ENCODE assay signal across 22 cellular contexts in genomic region chr2:229784791-229785190, GRCh38.
A peak's percentile ranks its signal among the peaks of the same experiment; 100 is the strongest.
DNase-seq lines count a peak whose midpoint lies in the region; ATAC-seq and TF ChIP-seq lines count a peak whose summit lies in the region.
"Had no signal": no experiment of that assay in that cellular context is flagged by ENCODE, and none has a peak within 500 bp of the region (broad histone marks: within the 10 kb centered on the region; RNA-seq: fewer than 3 reads in every experiment).

No MANE protein-coding gene starts in this region.

- H3K79me2 ChIP-seq in fibroblast of lung (ENCODE audit: control insufficient read depth, insufficient read depth, low read length): peaks cover 2% of the 10 kb centered on the region

- no peak overlapping the region for H4K8ac ChIP-seq in IMR-90 (ENCODE audit: low read depth in 2 of 2, low read length in 2 of 2)

- peaks cover 75% of the 10 kb centered on the region for H3K36me3 Mint-ChIP-seq in CD4-positive, alpha-beta T cell (ENCODE audit: low read depth)
- H3K36me3 Mint-ChIP-seq in osteocyte (ENCODE audit: unreplicated experiment) (peaks cover 52% of the 10 kb centered on the region), endothelial cell (ENCODE audit: low read depth, unreplicated experiment) (peaks cover 46% of the 10 kb centered on the region)

- H3K18ac ChIP-seq in IMR-90 (ENCODE audit: low read depth, low read length): no peak overlapping the region

- no peak overlapping the region for H2BK20ac ChIP-seq in IMR-90 (ENCODE audit: low read depth, low read length)

- no peak for TF ChIP-seq CTCF in CD4-positive, alpha-beta T cell (IDR thresholded peaks at IDR 0.05)
- no peak for TF ChIP-seq CTCF in IMR-90 (conservative IDR thresholded peaks at IDR 0.05; ENCODE audit: low read depth, low read length)
- TF ChIP-seq CTCF in fibroblast of lung (conservative IDR thresholded peaks at IDR 0.05 in 1 of 2, IDR thresholded peaks at IDR 0.05 in 1 of 2; ENCODE audit: low read depth in 1 of 2, low read length in 2 of 2): no peak
- TF ChIP-seq CTCF in osteocyte (IDR thresholded peaks at IDR 0.05): no peak
- TF ChIP-seq CTCF in endothelial cell (IDR thresholded peaks at IDR 0.05; ENCODE audit: unreplicated experiment): no peak
- TF ChIP-seq CTCF in GM13977 (IDR thresholded peaks at IDR 0.05; ENCODE audit: extremely low read depth, insufficient read depth, missing control alignments): no peak
- no peak for TF ChIP-seq CTCF in GM13976 (IDR thresholded peaks at IDR 0.05; ENCODE audit: borderline replicate concordance, control extremely low read depth, extremely low read depth, insufficient read depth, missing control alignments)

- H3K36me3 ChIP-seq in IMR-90 (ENCODE audit: control insufficient read depth, insufficient read depth, low read length) (peaks cover 23% of the 10 kb centered on the region), fibroblast of lung (ENCODE audit: control insufficient read depth, insufficient read depth, low read length) (peaks cover 8% of the 10 kb centered on the region)

- H3K4ac ChIP-seq in IMR-90 (ENCODE audit: low read depth, low read length): no peak overlapping the region

- no peak overlapping the region for H3K4me2 ChIP-seq in IMR-90 (ENCODE audit: low read depth, low read length)
- H3K4me2 ChIP-seq in fibroblast of lung (ENCODE audit: extremely low read depth, insufficient read depth, low read length): no peak overlapping the region

- TF ChIP-seq RAD21 in IMR-90 (IDR thresholded peaks at IDR 0.05; ENCODE audit: low read length): no peak

- H3K4me1 Mint-ChIP-seq in CD4-positive, alpha-beta T cell (ENCODE audit: low read depth): peaks cover 13% of the 10 kb centered on the region
- H3K4me1 Mint-ChIP-seq in osteocyte (ENCODE audit: unreplicated experiment): peaks cover 20% of the 10 kb centered on the region
- H3K4me1 Mint-ChIP-seq in endothelial cell (ENCODE audit: unreplicated experiment): peaks cover 8% of the 10 kb centered on the region

- H2AK9ac ChIP-seq in IMR-90 (replicated peaks; ENCODE audit: low read depth, low read length, poor library complexity): no peak overlapping the region

- H2BK5ac ChIP-seq in IMR-90 (ENCODE audit: low read depth, low read length, poor library complexity, severe bottlenecking): no peak overlapping the region

- H3K4me1 ChIP-seq in IMR-90 (ENCODE audit: control insufficient read depth, insufficient read depth, low read length) (peaks cover 8% of the 10 kb centered on the region), fibroblast of lung (ENCODE audit: control insufficient read depth, extremely low read depth, insufficient read depth, low read length) (no peaks in the 10 kb centered on the region)
- H3K4me1 ChIP-seq: right lobe of liver had no signal

- no peaks in the 10 kb centered on the region for H3K27me3 ChIP-seq in CD4-positive, alpha-beta T cell (ENCODE audit: control insufficient read depth, insufficient read depth, low read length)
- H3K27me3 ChIP-seq in IMR-90 (ENCODE audit: control insufficient read depth, insufficient read depth, low read length) (no peaks in the 10 kb centered on the region), fibroblast of lung (ENCODE audit: control insufficient read depth, insufficient read depth, low read length) (no peaks in the 10 kb centered on the region)
- H3K27me3 ChIP-seq: BLaER1 treated with 17β-estradiol and CSF1 and Interleukin-3, amounts not matched to agents 10 nM and 100 nM; right lobe of liver had no signal

- no peaks in the 10 kb centered on the region for H3K27me3 Mint-ChIP-seq in CD4-positive, alpha-beta T cell
- no peaks in the 10 kb centered on the region for H3K27me3 Mint-ChIP-seq in osteocyte (ENCODE audit: unreplicated experiment)
- H3K27me3 Mint-ChIP-seq in endothelial cell (ENCODE audit: unreplicated experiment): no peaks in the 10 kb centered on the region
- H3K27me3 Mint-ChIP-seq: central memory CD8-positive, alpha-beta T cell had no signal

- no peaks in the 10 kb centered on the region for H3K9me3 Mint-ChIP-seq in CD4-positive, alpha-beta T cell
- H3K9me3 Mint-ChIP-seq in osteocyte (ENCODE audit: unreplicated experiment) (no peaks in the 10 kb centered on the region), endothelial cell (ENCODE audit: unreplicated experiment) (no peaks in the 10 kb centered on the region)
- H3K9me3 Mint-ChIP-seq: activated naive CD4-positive, alpha-beta T cell treated with anti-CD3 and anti-CD28 coated beads, Interleukin-2, amount 50 U/mL, for 72 hours; activated T-helper 2 cell treated with anti-CD3 and anti-CD28 coated beads, Interferon-gamma antibody, Interleukin-2, Interleukin-4, amounts not matched to agents 10 μg/mL and 5 μg/mL and 100 μg/mL, durations not matched to agents 14 hours and 24 hours and 36 hours; central memory CD8-positive, alpha-beta T cell had no signal

- no peak overlapping the region for H3K14ac ChIP-seq in IMR-90 (replicated peaks; ENCODE audit: low read depth, low read length)

- peaks cover 14% of the 10 kb centered on the region for H4K20me1 ChIP-seq in IMR-90 (ENCODE audit: insufficient read depth, low read length)
- no peaks in the 10 kb centered on the region for H4K20me1 ChIP-seq in fibroblast of lung (ENCODE audit: control insufficient read depth, extremely low read depth, insufficient read depth, low read length)

- POLR2A ChIA-PET in CD4-positive, alpha-beta T cell (lab: Charles Lee): no interaction called here
- POLR2A ChIA-PET in IMR-90 (lab: Charles Lee; ENCODE audit: unreplicated experiment): no interaction called here

- dilution Hi-C loops in IMR-90 (cut with HindIII; ENCODE audit: low sequenced_read_pairs, unreplicated experiment): no loop called here

- TF ChIP-seq POLR2A in IMR-90 (IDR thresholded peaks at IDR 0.05; ENCODE audit: low read depth, low read length): no peak

- CTCF ChIA-PET in CD4-positive, alpha-beta T cell (lab: Charles Lee): no interaction called here
- CTCF ChIA-PET in IMR-90 (lab: Yijun Ruan, JAX): no interaction called here

- no peak overlapping the region for H3K27ac ChIP-seq in CD4-positive, alpha-beta T cell (ENCODE audit: low read depth, low read length)
- no peak overlapping the region for H3K27ac ChIP-seq in IMR-90 (ENCODE audit: insufficient read depth, low read length)
- no peak overlapping the region for H3K27ac ChIP-seq in fibroblast of lung (ENCODE audit: insufficient read depth, low read length)
- H3K27ac ChIP-seq: BLaER1 treated with 17β-estradiol and CSF1 and Interleukin-3, amounts not matched to agents 10 nM and 100 nM; right lobe of liver; WERI-Rb-1 had no signal

- H2BK15ac ChIP-seq in IMR-90 (ENCODE audit: low read depth, low read length): no peak overlapping the region

- no peak overlapping the region for H2BK120ac ChIP-seq in IMR-90 (ENCODE audit: low read depth, low read length)

- no peaks in the 10 kb centered on the region for H3K9me3 ChIP-seq in CD4-positive, alpha-beta T cell (ENCODE audit: control insufficient read depth, low read length)
- no peaks in the 10 kb centered on the region for H3K9me3 ChIP-seq in IMR-90 (ENCODE audit: control insufficient read depth, insufficient read depth, low read length)
- no peaks in the 10 kb centered on the region for H3K9me3 ChIP-seq in fibroblast of lung (ENCODE audit: control insufficient read depth, insufficient read depth, low read depth, low read length)
- H3K9me3 ChIP-seq: BLaER1 treated with 17β-estradiol and CSF1 and Interleukin-3, amounts not matched to agents 10 nM and 100 nM; right lobe of liver had no signal

- no peak overlapping the region for H3K56ac ChIP-seq in IMR-90 (ENCODE audit: extremely low read depth, insufficient read depth, low read length)

- no peak overlapping the region for H3K4me3 ChIP-seq in IMR-90 (ENCODE audit: insufficient read depth, low read depth, low read length)
- no peak overlapping the region for H3K4me3 ChIP-seq in fibroblast of lung (replicated peaks in 1 of 4; ENCODE audit: control extremely low read depth in 1 of 4, insufficient read depth in 1 of 4, low read depth in 3 of 4, low read length in 4 of 4)
- H3K4me3 ChIP-seq: BLaER1 treated with 17β-estradiol and CSF1 and Interleukin-3, amounts not matched to agents 10 nM and 100 nM; right lobe of liver had no signal

- H4K5ac ChIP-seq in IMR-90 (ENCODE audit: low read depth, low read length): no peak overlapping the region

- H3K9ac ChIP-seq in IMR-90 (ENCODE audit: low read depth, low read length) (no peak overlapping the region), fibroblast of lung (ENCODE audit: insufficient read depth, low read length) (no peak overlapping the region)
- H3K9ac ChIP-seq: BLaER1 treated with 17β-estradiol and CSF1 and Interleukin-3, amounts not matched to agents 10 nM and 100 nM had no signal

- intact Hi-C loops in CD4-positive, alpha-beta T cell (cut with DNase I, micrococcal nuclease): loop anchor here (5.0 to 10.0 kb wide), 2 partner anchors 280 to 283 kb away; partner anchors contain the start of gene SLC16A14 (in 2 of the 2)
- intact Hi-C loops in IMR-90 (cut with micrococcal nuclease): loop anchor here (5.0 to 10.0 kb wide), 2 partner anchors 38 to 830 kb away; no protein-coding TSS in a partner anchor

- H3K23ac ChIP-seq in IMR-90 (ENCODE audit: low read depth, low read length): no peak overlapping the region

- no peak for DNase-seq in CD4-positive, alpha-beta T cell
- DNase-seq in IMR-90 (peak; percentile 47), fibroblast of lung (ENCODE audit: low read depth in 2 of 2) (peak; percentile 16 to 31), osteocyte (ENCODE audit: extremely low spot score, unreplicated experiment) (no peak), endothelial cell (ENCODE audit: low spot score) (no peak), GM13977 (ENCODE audit: low spot score) (no peak), GM13976 (ENCODE audit: low spot score) (no peak)
- DNase-seq: activated CD4-positive, alpha-beta T cell treated with anti-CD3 and anti-CD28 coated beads, Interleukin-2, amount 50 U/mL, for 1 hour; EL; NCI-H1092; NCI-H187 treated with DMSO at 0.1 percent for 48 hours; NCI-H69; posterior cingulate gyrus; right lobe of liver; stimulated activated CD4-positive, alpha-beta T cell treated with anti-CD3 and anti-CD28 coated beads, Interleukin-15, amount 100 ng/mL, for 24 hours; WERI-Rb-1 had no signal

- H3K79me1 ChIP-seq in IMR-90 (ENCODE audit: low read depth in 1 of 2, low read length in 2 of 2): peaks cover 7 to 19% of the 10 kb centered on the region in 2 experiments

- in situ Hi-C loops in IMR-90 (cut with MboI; ENCODE audit: low sequenced_read_pairs): no loop called here
- in situ Hi-C loops in GM13977 (cut with MboI; ENCODE audit: low pct_unique_long_range_greater_than_20kb, low sequenced_read_pairs, unreplicated experiment): no loop called here
- in situ Hi-C loops in GM13976 (cut with MboI; ENCODE audit: low sequenced_read_pairs, unreplicated experiment): no loop called here

- peak overlapping the region; percentile 45 for H3K27ac Mint-ChIP-seq in CD4-positive, alpha-beta T cell
- peak overlapping the region; percentile 31 for H3K27ac Mint-ChIP-seq in osteocyte (ENCODE audit: unreplicated experiment)
- no peak overlapping the region for H3K27ac Mint-ChIP-seq in endothelial cell (ENCODE audit: unreplicated experiment)
- H3K27ac Mint-ChIP-seq: activated naive CD4-positive, alpha-beta T cell treated with anti-CD3 and anti-CD28 coated beads, Interleukin-2, amount 50 U/mL, for 72 hours; activated T-helper 2 cell treated with anti-CD3 and anti-CD28 coated beads, Interferon-gamma antibody, Interleukin-2, Interleukin-4, amounts not matched to agents 10 μg/mL and 5 μg/mL and 100 μg/mL, durations not matched to agents 14 hours and 24 hours and 36 hours had no signal

- H3K9me1 ChIP-seq in IMR-90 (ENCODE audit: insufficient read depth, low read length): peaks cover 3% of the 10 kb centered on the region; the same call in 1 of the 2 replicates

- H3K4me3 Mint-ChIP-seq in CD4-positive, alpha-beta T cell: no peak overlapping the region
- H3K4me3 Mint-ChIP-seq in osteocyte (ENCODE audit: unreplicated experiment) (no peak overlapping the region), endothelial cell (ENCODE audit: unreplicated experiment) (no peak overlapping the region)
- H3K4me3 Mint-ChIP-seq: central memory CD8-positive, alpha-beta T cell had no signal

- no peak overlapping the region for H2AK5ac ChIP-seq in IMR-90 (ENCODE audit: low read depth, low read length)

- BruUV-seq in IMR-90 (replicated peaks; lab: Mats Ljungman, UMichigan): no TSS peak

- no CpG with 5 or more reads among the region's 2 CpGs for WGBS in IMR-90 (ENCODE audit: extremely low coverage in 2 of 2, insufficient read length in 1 of 2), 2 experiments

- no peak for ATAC-seq in CD4-positive, alpha-beta T cell (ENCODE audit: poor library complexity)
- ATAC-seq in IMR-90 (ENCODE audit: low read depth): no peak; the same call in 1 of the 2 replicates
- ATAC-seq: activated naive CD4-positive, alpha-beta T cell treated with anti-CD3 and anti-CD28 coated beads, Interleukin-2, amount 50 U/mL, for 72 hours; HCT116; HepG2; right lobe of liver had no signal

- H4K91ac ChIP-seq in IMR-90 (ENCODE audit: insufficient read depth, low read depth, low read length): no peak overlapping the region

- H2AFZ ChIP-seq in IMR-90 (replicated peaks; ENCODE audit: low read length, poor library complexity) (no peak overlapping the region), fibroblast of lung (ENCODE audit: low read length) (no peak overlapping the region)

Comparison
In these comparisons a context has a peak if more than half of its experiments do, and no peak if none do; other contexts are left out.
1. DNase-seq: peak in IMR-90 (single experiment) and fibroblast of lung (2 of 2); none in CD4-positive, alpha-beta T cell (0 of 10), osteocyte (single experiment), endothelial cell (single experiment), GM13977 (single experiment) and GM13976 (single experiment).